ENCODE assay signal across 15 cellular contexts in genomic region chr2:207532676-207533075, GRCh38. TPM values are rescaled to one million over a fixed set of nuclear protein-coding genes. Genes with fewer than 3 reads are reported as not detected.
DNase-seq lines count a peak whose midpoint lies in the region; ATAC-seq and TF ChIP-seq lines count a peak whose summit lies in the region.
"Had no signal": no experiment of that assay in that cellular context is flagged by ENCODE, and none has a peak within 500 bp of the region (broad histone marks: within the 10 kb centered on the region; RNA-seq: fewer than 3 reads in every experiment).

No MANE protein-coding gene starts in this region.

- CTCF ChIA-PET in PC-9 (lab: Charles Lee): interaction anchor here (0.6 kb wide), 1 partner anchor 187 kb away, joined by 4 read pairs; no protein-coding TSS in a partner anchor

- no peak overlapping the region for H3K4me3 ChIP-seq in PC-9
- H3K4me3 ChIP-seq in effector memory CD4-positive, alpha-beta T cell (ENCODE audit: insufficient read depth, low read depth, low read length, poor library complexity, severe bottlenecking): no peak overlapping the region
- no peak overlapping the region for H3K4me3 ChIP-seq in skeletal muscle satellite cell (ENCODE audit: low read length)
- H3K4me3 ChIP-seq: mucosa of descending colon had no signal

- H3K9me3 ChIP-seq in PC-9 (ENCODE audit: insufficient read depth, low read depth): no peaks in the 10 kb centered on the region
- no peaks in the 10 kb centered on the region for H3K9me3 ChIP-seq in effector memory CD4-positive, alpha-beta T cell (ENCODE audit: control insufficient read depth, low read length)
- no peaks in the 10 kb centered on the region for H3K9me3 ChIP-seq in skeletal muscle satellite cell (replicated peaks; ENCODE audit: low read length)
- H3K9me3 ChIP-seq: mucosa of descending colon had no signal

- ATAC-seq in GM19452 (IDR thresholded peaks at IDR 0.05; ENCODE audit: unreplicated experiment) (no peak), GM21825 (IDR thresholded peaks at IDR 0.05; ENCODE audit: unreplicated experiment) (no peak), GM19455 (IDR thresholded peaks at IDR 0.05; ENCODE audit: unreplicated experiment) (no peak)
- ATAC-seq: mucosa of descending colon had no signal

- intact Hi-C loops in PC-9 (cut with micrococcal nuclease; ENCODE audit: unreplicated experiment): no loop called here

- no peaks in the 10 kb centered on the region for H3K36me3 ChIP-seq in PC-9 (ENCODE audit: low read depth)
- H3K36me3 ChIP-seq in effector memory CD4-positive, alpha-beta T cell (ENCODE audit: control insufficient read depth, insufficient read depth, low read length): no peaks in the 10 kb centered on the region
- H3K36me3 ChIP-seq in skeletal muscle satellite cell (ENCODE audit: insufficient read depth, low read length): peaks cover 4% of the 10 kb centered on the region

- H3K4me2 ChIP-seq in PC-9 (peak overlapping the region; percentile 93), skeletal muscle satellite cell (ENCODE audit: low read length) (peak overlapping the region; percentile 12)

- H3K79me2 ChIP-seq in PC-9 (ENCODE audit: low read depth): peaks cover 74% of the 10 kb centered on the region

- DNase-seq in T-helper 1 cell: no peak
- DNase-seq in PC-9: no peak
- no peak for DNase-seq in effector memory CD4-positive, alpha-beta T cell
- DNase-seq: 8988T; dermis blood vessel endothelial cell; NCI-H1048; NCI-H774; stimulated activated CD4-positive, alpha-beta T cell treated with anti-CD3 and anti-CD28 coated beads, Interleukin-15, amount 100 ng/mL, for 24 hours; SW 1271 had no signal

- no TSS peak for BruUV-seq in PC-9 (replicated peaks; lab: Mats Ljungman, UMichigan)

- peaks cover 34% of the 10 kb centered on the region for H3K4me1 ChIP-seq in PC-9 (replicated peaks; ENCODE audit: insufficient read depth)
- peaks cover 46% of the 10 kb centered on the region for H3K4me1 ChIP-seq in effector memory CD4-positive, alpha-beta T cell (ENCODE audit: control insufficient read depth, insufficient read depth, low read length, poor library complexity, severe bottlenecking)
- H3K4me1 ChIP-seq in skeletal muscle satellite cell (ENCODE audit: control insufficient read depth, insufficient read depth, low read length): peaks cover 16% of the 10 kb centered on the region

- H2AFZ ChIP-seq in PC-9: no peak overlapping the region

- no peaks in the 10 kb centered on the region for H3K9me3 Mint-ChIP-seq in T-helper 1 cell treated with Interleukin-12 subunit alpha and Interleukin-12 subunit beta and Interleukin-4 antibody, amounts not matched to agents 30 μg/mL and 1 μg/mL, for 36 hours

- H3F3A ChIP-seq in PC-9 (ENCODE audit: insufficient read depth, low read depth): no peaks in the 10 kb centered on the region; the same call in 1 of the 2 replicates

- POLR2A ChIA-PET in PC-9 (lab: Charles Lee; ENCODE audit: unreplicated experiment): no interaction called here

- no peak overlapping the region for H3K9ac ChIP-seq in skeletal muscle satellite cell (ENCODE audit: low read depth, low read length)

- peaks cover 3% of the 10 kb centered on the region for H3K27me3 Mint-ChIP-seq in T-helper 1 cell treated with Interleukin-12 subunit alpha and Interleukin-12 subunit beta and Interleukin-4 antibody, amounts not matched to agents 30 μg/mL and 1 μg/mL, for 36 hours (ENCODE audit: low read depth)

- peaks cover 46% of the 10 kb centered on the region for H3K4me1 Mint-ChIP-seq in T-helper 1 cell treated with Interleukin-12 subunit alpha and Interleukin-12 subunit beta and Interleukin-4 antibody, amounts not matched to agents 30 μg/mL and 1 μg/mL, for 36 hours (ENCODE audit: low read depth)

- peaks cover 21% of the 10 kb centered on the region for H3K36me3 Mint-ChIP-seq in T-helper 1 cell treated with Interleukin-12 subunit alpha and Interleukin-12 subunit beta and Interleukin-4 antibody, amounts not matched to agents 30 μg/mL and 1 μg/mL, for 36 hours (ENCODE audit: low read depth)

- H4K20me1 ChIP-seq in PC-9 (ENCODE audit: insufficient read depth): no peaks in the 10 kb centered on the region

- no peaks in the 10 kb centered on the region for H3K9me2 ChIP-seq in PC-9 (ENCODE audit: insufficient read depth)

- no peaks in the 10 kb centered on the region for H3K27me3 ChIP-seq in PC-9 (ENCODE audit: insufficient read depth, low read depth)
- H3K27me3 ChIP-seq in effector memory CD4-positive, alpha-beta T cell (replicated peaks; ENCODE audit: control insufficient read depth, insufficient read depth, low read length, poor library complexity, severe bottlenecking): no peaks in the 10 kb centered on the region
- H3K27me3 ChIP-seq in skeletal muscle satellite cell (ENCODE audit: control insufficient read depth, insufficient read depth, low read length): no peaks in the 10 kb centered on the region

- TF ChIP-seq CTCF in PC-9 (conservative IDR thresholded peaks at IDR 0.05): no peak

- no peak overlapping the region for H3K27ac Mint-ChIP-seq in T-helper 1 cell treated with Interleukin-12 subunit alpha and Interleukin-12 subunit beta and Interleukin-4 antibody, amounts not matched to agents 30 μg/mL and 1 μg/mL, for 36 hours

- peak overlapping the region; percentile 89 for H3K4me3 Mint-ChIP-seq in T-helper 1 cell treated with Interleukin-12 subunit alpha and Interleukin-12 subunit beta and Interleukin-4 antibody, amounts not matched to agents 30 μg/mL and 1 μg/mL, for 36 hours

- H3K27ac ChIP-seq in PC-9: no peak overlapping the region
- peak overlapping the region; percentile 96 for H3K27ac ChIP-seq in effector memory CD4-positive, alpha-beta T cell (ENCODE audit: insufficient read depth, low read length, poor library complexity, severe bottlenecking)

RNA-seq across cellular contexts. Expression of gene CREB1, which starts 2.9 kb away (rescaled TPM):
- total RNA-seq in PC-9 (2021): 36.1 and 42.2 TPM in 2 replicates
- total RNA-seq in skeletal muscle satellite cell (2012; rRNA removed): 20.8 and 22.1 TPM in 2 replicates
